Comparison of ENCODE assay signal across 19 cellular contexts in the genomic region with DNA sequence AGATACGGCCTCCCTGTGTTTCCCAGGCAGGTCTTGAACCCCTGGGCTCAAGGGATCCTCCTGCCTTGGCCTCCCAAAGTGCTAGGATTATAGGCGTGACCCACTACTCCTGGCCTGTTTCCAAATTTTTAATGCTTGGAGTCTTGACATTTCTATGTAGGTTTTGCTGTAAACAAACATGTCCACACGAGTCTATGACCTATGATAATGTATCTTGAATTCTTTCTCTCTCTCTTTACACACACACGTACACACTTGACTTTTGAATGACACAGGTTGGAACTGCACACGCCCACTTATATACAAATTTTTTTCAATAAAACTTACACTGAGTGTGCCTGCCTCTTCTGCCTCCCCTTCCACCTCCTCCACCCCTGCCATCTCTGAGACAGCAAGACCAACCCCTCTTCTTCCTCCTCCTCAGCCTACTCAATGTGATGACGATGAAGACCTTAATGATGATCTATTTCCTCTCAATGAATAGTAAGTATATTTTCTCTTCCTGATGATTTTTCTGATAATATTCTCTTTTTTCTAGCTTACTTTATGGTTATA. TPM values are rescaled to one million over a fixed set of nuclear protein-coding genes. Genes with fewer than 3 reads are reported as not detected.
A peak's percentile ranks its signal among the peaks of the same experiment; 100 is the strongest.
DNase-seq lines count a peak whose midpoint lies in the region; ATAC-seq, FAIRE-seq and TF ChIP-seq lines count a peak whose summit lies in the region.
"Had no signal": no experiment of that assay in that cellular context is flagged by ENCODE, and none has a peak within 500 bp of the region (broad histone marks: within the 10 kb centered on the region; RNA-seq: fewer than 3 reads in every experiment).

No MANE protein-coding gene starts in this region.

- H3K4me1 ChIP-seq in HEK293 (ENCODE audit: control insufficient read depth, insufficient read depth, low read length) (no peaks in the 10 kb centered on the region), K562 (replicated peaks in 1 of 2; ENCODE audit: control insufficient read depth in 2 of 2, insufficient read depth in 2 of 2, low read length in 2 of 2) (no peaks in the 10 kb centered on the region), sigmoid colon (peaks cover 0 to 32% (median 18%) of the 10 kb centered on the region in 4 donors)

- no peaks in the 10 kb centered on the region for H3K27me3 ChIP-seq in K562 (ENCODE audit: control insufficient read depth in 2 of 2, insufficient read depth in 2 of 2, low read length in 2 of 2)
- no peaks in the 10 kb centered on the region for H3K27me3 ChIP-seq in sigmoid colon
- H3K27me3 ChIP-seq: MG63 had no signal

- no TSS peak for BruUV-seq in K562 (replicated peaks; lab: Mats Ljungman, UMichigan)

- no peaks in the 10 kb centered on the region for H4K20me1 ChIP-seq in K562 (replicated peaks; ENCODE audit: control insufficient read depth, insufficient read depth, low read length)

- no peak for TF ChIP-seq CTCF in HEK293 (tag by site-specific recombination; IDR thresholded peaks at IDR 0.05)
- TF ChIP-seq CTCF in K562 (IDR thresholded peaks at IDR 0.05 in 2 of 3, conservative IDR thresholded peaks at IDR 0.05 in 1 of 3; ENCODE audit: insufficient read depth in 2 of 3, low read depth in 1 of 3, low read length in 3 of 3): no peak
- TF ChIP-seq CTCF in mesothelial cell of epicardium (IDR thresholded peaks at IDR 0.05; ENCODE audit: unreplicated experiment): no peak
- no peak for TF ChIP-seq CTCF in sigmoid colon (IDR thresholded peaks at IDR 0.05)

- H3K27me3 Mint-ChIP-seq in mesothelial cell of epicardium (ENCODE audit: low read depth): no peaks in the 10 kb centered on the region

- H3K4me1 Mint-ChIP-seq in mesothelial cell of epicardium: peaks cover 45% of the 10 kb centered on the region

- FAIRE-seq in K562 (lab: Jason Lieb, UNC): no peak
- FAIRE-seq: GM19239 had no signal

- H3K9ac ChIP-seq in K562 (ENCODE audit: insufficient read depth in 1 of 2, low read depth in 2 of 2, low read length in 2 of 2): no peak overlapping the region
- H3K9ac ChIP-seq: SK-N-SH had no signal

- H3K4me3 ChIP-seq in HEK293 (ENCODE audit: low read depth, low read length) (no peak overlapping the region), K562 (no peak overlapping the region), sigmoid colon (no peak overlapping the region)
- H3K4me3 ChIP-seq: MG63 had no signal

- POLR2A ChIA-PET in HEK293 (lab: Yijun Ruan, JAX): interaction anchor here (0.7 kb wide), 1 partner anchor 32 kb away, joined by 3 read pairs; no protein-coding TSS in a partner anchor
- POLR2A ChIA-PET in K562 (lab: Yijun Ruan, JAX): no interaction called here

- no peaks in the 10 kb centered on the region for H3K9me3 Mint-ChIP-seq in mesothelial cell of epicardium

- no peaks in the 10 kb centered on the region for H3K9me1 ChIP-seq in K562 (ENCODE audit: control insufficient read depth, insufficient read depth, low read length)

- DNase-seq in DMS53 (lab: John Stamatoyannopoulos, UW) (peak; percentile 45), DMS53 treated with DMSO at 0.1 percent for 48 hours (lab: John Stamatoyannopoulos, UW; ENCODE audit: unreplicated experiment) (no peak), K562 (ENCODE audit: extremely low read depth in 1 of 4, low spot score in 3 of 4) (no peak), mesothelial cell of epicardium (ENCODE audit: low spot score in 2 of 2, unreplicated experiment in 2 of 2) (no peak), amniotic stem cell (lab: John Stamatoyannopoulos, UW) (no peak), sigmoid colon (no peak)
- DNase-seq: MG63, NCI-H1105 treated with DMSO at 0.1 percent for 48 hours, NCI-H146, NCI-H1930, NCI-H2107, NCI-H226, NCI-H510A, NCI-H774, SK-N-SH, SW 1271 had no signal

- H3K36me3 ChIP-seq in HEK293 (ENCODE audit: control insufficient read depth in 2 of 2, insufficient read depth in 1 of 2, low read length in 2 of 2): no peaks in the 10 kb centered on the region
- no peaks in the 10 kb centered on the region for H3K36me3 ChIP-seq in K562 (ENCODE audit: control insufficient read depth, insufficient read depth, low read length)
- no peaks in the 10 kb centered on the region for H3K36me3 ChIP-seq in sigmoid colon
- H3K36me3 ChIP-seq: MG63 had no signal

- peak overlapping the region; percentile 3; the same call in 1 of the 2 replicates for H2AFZ ChIP-seq in K562 (ENCODE audit: low read depth, low read length)

- TF ChIP-seq RAD21 in K562 (CRISPR knock-in tag; conservative IDR thresholded peaks at IDR 0.05 in 1 of 2, IDR thresholded peaks at IDR 0.05 in 1 of 2): no peak

- CTCF ChIA-PET in HEK293 (lab: Yijun Ruan, JAX) (interaction anchor here (0.7 to 0.8 kb wide), 2 partner anchors 25 to 31 kb away, joined by 3 read pairs; no protein-coding TSS in a partner anchor), K562 (lab: Yijun Ruan, JAX; ENCODE audit: low intra/inter-chr PET ratio) (no interaction called here)

- WGBS in K562 (ENCODE audit: insufficient coverage, low coverage, missing lambda C conversion rate): 29% methylated on average over 6 of the region's 6 CpGs
- 65 to 81% methylated on average over 6 of the region's 6 CpGs for WGBS in sigmoid colon, 2 donors

- no peak overlapping the region for H3K4me2 ChIP-seq in K562 (ENCODE audit: insufficient read depth, low read length)
- H3K4me2 ChIP-seq: SK-N-SH had no signal

- no peak overlapping the region for H3K4me3 Mint-ChIP-seq in mesothelial cell of epicardium

- TF ChIP-seq EP300 in K562 (IDR thresholded peaks at IDR 0.05; ENCODE audit: low read length) (no peak), sigmoid colon (IDR thresholded peaks at IDR 0.05) (no peak)

- intact Hi-C loops in K562 (cut with micrococcal nuclease) (no loop called here), sigmoid colon (cut with DNase I) (no loop called here)

- no peaks in the 10 kb centered on the region for H3K9me3 ChIP-seq in HEK293 (ENCODE audit: control insufficient read depth, insufficient read depth, low read depth, low read length)
- no peaks in the 10 kb centered on the region for H3K9me3 ChIP-seq in K562 (replicated peaks; ENCODE audit: control insufficient read depth, insufficient read depth, low read depth, low read length)
- H3K9me3 ChIP-seq in sigmoid colon: no peaks in the 10 kb centered on the region
- H3K9me3 ChIP-seq: MG63, SK-N-SH had no signal

- no peak for ATAC-seq in K562
- ATAC-seq: HCT116 had no signal

- in situ Hi-C loops in K562 (cut with MboI): no loop called here

- TF ChIP-seq POLR2A in K562 (conservative IDR thresholded peaks at IDR 0.05) (no peak), sigmoid colon (IDR thresholded peaks at IDR 0.05) (no peak)

- H3K27ac ChIP-seq in HEK293 (ENCODE audit: extremely low read depth, low read depth, low read length): no peak overlapping the region
- no peak overlapping the region for H3K27ac ChIP-seq in K562 (ENCODE audit: extremely low read depth, low read depth, low read length)
- H3K27ac ChIP-seq in sigmoid colon: no peak overlapping the region

- H3K79me2 ChIP-seq in K562 (ENCODE audit: control insufficient read depth, insufficient read depth, low read length): no peaks in the 10 kb centered on the region

- H3K27ac Mint-ChIP-seq in mesothelial cell of epicardium: peak overlapping the region; percentile 60

- H3K36me3 Mint-ChIP-seq in mesothelial cell of epicardium: no peaks in the 10 kb centered on the region

TF ChIP-seq in HEK293, 187 proteins besides CTCF, POLR2A, EP300 and RAD21 (continues in another document):
- TF ChIP-seq MZF1 (tag by site-specific recombination; IDR thresholded peaks at IDR 0.05; ENCODE audit: borderline replicate concordance) (no peak), SP3 (tag by site-specific recombination; IDR thresholded peaks at IDR 0.05) (no peak), ZFHX2 (tag by site-specific recombination; conservative IDR thresholded peaks at IDR 0.05) (peak; percentile 90), ZBTB1 (tag by site-specific recombination; IDR thresholded peaks at IDR 0.05) (no peak), KLF10 (tag by site-specific recombination; IDR thresholded peaks at IDR 0.05) (no peak)

TF ChIP-seq in K562, 482 proteins besides CTCF, POLR2A, EP300 and RAD21 (continues in another document):
- TF ChIP-seq TCFL5 (CRISPR knock-in tag; conservative IDR thresholded peaks at IDR 0.05): no peak

RNA-seq across cellular contexts. Expression of gene LAMB1, which starts 44.1 kb away (rescaled TPM):
- 65.8 and 106 TPM in 2 replicates for total RNA-seq in K562 (2011; cell fraction: chromatin; rRNA removed; ENCODE audit: low replicate concordance)
- 51.9 and 59.0 TPM in 2 replicates for total RNA-seq in K562 (2011; cell fraction: nucleolus; rRNA removed)
- total RNA-seq in K562 (2011; cell fraction: nucleoplasm; rRNA removed): 55.5 and 61.5 TPM in 2 replicates
- total RNA-seq in K562 (2014; rRNA removed): 10.2 and 10.5 TPM in 2 replicates
- 9.8 and 14.5 TPM in 2 replicates for total RNA-seq in K562 (2014; rRNA removed; fragmentation: Illumina TruSeq; extraction: Trizol)
- total RNA-seq in K562 (2015; rRNA removed; fragmentation: Illumina TruSeq; extraction: Trizol): 17.7 and 18.1 TPM in 2 replicates
- 16.6 and 17.3 TPM in 2 replicates for total RNA-seq in K562 (2021)
- 12.3 and 21.6 TPM in 2 replicates for polyA plus RNA-seq in K562 (2011; rRNA removed)
- 12.5 and 21.5 TPM in 2 replicates for polyA plus RNA-seq in K562 (2011; cell fraction: cytosol; rRNA removed)
- 58.9 and 88.5 TPM in 2 replicates for polyA plus RNA-seq in K562 (2011; cell fraction: nucleus; rRNA removed)
- polyA plus RNA-seq in K562 (2012): 15.6 and 25.8 TPM in 2 replicates
- 13.7 and 14.3 TPM in 2 replicates for polyA plus RNA-seq in K562 (2014; fragmentation: Illumina TruSeq; extraction: Trizol)
- 10 to 100 TPM in 1 of 2 experiments, 1 to 10 TPM in 1; 6.0 to 11.7 TPM for polyA plus RNA-seq in K562 (2014; fragmentation: Nextera tagmentation; extraction: Ambion mirVana)
- polyA plus RNA-seq in K562 (2014; rRNA removed): 9.8 and 16.1 TPM in 2 replicates
- 30.3 and 34.1 TPM in 2 replicates for polyA minus RNA-seq in K562 (2011; rRNA and poly(A)+ RNA removed)
- 18.7 and 26.3 TPM in 2 replicates for polyA minus RNA-seq in K562 (2011; cell fraction: cytosol; rRNA and poly(A)+ RNA removed)
- polyA minus RNA-seq in K562 (2011; cell fraction: nucleus; rRNA and poly(A)+ RNA removed): 29.2 and 49.0 TPM in 2 replicates
- 556 to 593 TPM (median 584 TPM) in 3 replicates for total RNA-seq in mesothelial cell of epicardium
- 100 to 1,000 TPM; 161 to 246 (median 185) TPM for total RNA-seq in sigmoid colon
- 100 to 1,000 TPM in 1 of 3 donors, 10 to 100 TPM in 2; 16.9 to 103 (median 22.8) TPM for polyA plus RNA-seq in sigmoid colon
